In the genomic region with DNA sequence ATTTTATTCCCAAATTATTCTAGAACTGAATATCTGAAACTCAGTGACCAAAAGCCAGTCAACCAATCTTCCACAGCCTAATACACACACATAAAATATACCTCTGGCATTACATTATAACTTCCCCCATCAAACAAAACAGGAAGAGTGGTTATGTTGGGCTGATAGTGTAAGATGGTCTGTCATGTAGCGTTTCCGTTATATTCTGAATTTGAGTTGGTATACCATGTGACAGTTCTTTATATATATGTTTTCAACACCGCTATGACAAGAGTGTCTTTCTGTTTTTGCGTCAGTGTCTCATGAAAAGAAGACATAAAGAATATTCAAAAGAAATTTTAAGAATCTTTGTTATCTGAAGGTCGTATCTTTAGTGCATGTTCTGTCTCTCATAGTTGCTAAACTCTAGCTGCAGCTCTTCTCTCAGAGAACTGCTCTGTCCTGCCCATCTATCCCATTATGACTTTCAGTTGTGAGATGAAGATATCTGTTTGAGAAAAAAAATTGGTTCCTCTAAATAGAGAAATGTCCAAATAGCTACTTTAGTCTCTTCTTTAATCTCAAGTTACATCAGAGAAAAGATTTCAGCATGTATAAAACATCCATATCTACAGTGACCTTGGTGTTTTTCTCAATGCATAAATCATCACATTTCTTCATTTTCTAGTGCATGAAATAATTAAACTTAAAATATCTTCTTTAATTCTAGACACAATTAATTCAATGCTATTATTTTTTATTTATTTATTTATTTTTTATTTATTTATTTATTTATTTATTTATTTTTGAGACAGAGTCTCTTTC, we compare ENCODE assay signal across 9 cellular contexts. TPM values are rescaled to one million over a fixed set of nuclear protein-coding genes. Genes with fewer than 3 reads are reported as not detected.
DNase-seq lines count a peak whose midpoint lies in the region; ATAC-seq and TF ChIP-seq lines count a peak whose summit lies in the region.
"Had no signal": no experiment of that assay in that cellular context is flagged by ENCODE, and none has a peak within 500 bp of the region (broad histone marks: within the 10 kb centered on the region; RNA-seq: fewer than 3 reads in every experiment).

No MANE protein-coding gene starts in this region.

- no peak overlapping the region for H3K27ac ChIP-seq in tibial artery

- ATAC-seq in GM18870 (IDR thresholded peaks at IDR 0.05; ENCODE audit: unreplicated experiment) (peak; percentile 86), HG03108 (IDR thresholded peaks at IDR 0.05; ENCODE audit: unreplicated experiment) (peak; percentile 88)
- ATAC-seq in activated CD8-positive, alpha-beta T cell treated with anti-CD3 and anti-CD28 coated beads for 36 hours: peak; percentile 89

- intact Hi-C loops in activated CD8-positive, alpha-beta T cell treated with anti-CD3 and anti-CD28 coated beads for 36 hours (cut with micrococcal nuclease): no loop called here
- intact Hi-C loops in tibial artery (cut with DNase I; ENCODE audit: low total_unique reads): no loop called here

- peak overlapping the region; percentile 91 for H3K27ac Mint-ChIP-seq in activated CD8-positive, alpha-beta T cell treated with anti-CD3 and anti-CD28 coated beads for 36 hours
- H3K27ac Mint-ChIP-seq in endothelial cell (ENCODE audit: unreplicated experiment) (no peak overlapping the region), osteocyte (ENCODE audit: unreplicated experiment) (no peak overlapping the region)

- no peaks in the 10 kb centered on the region for H3K36me3 ChIP-seq in tibial artery

- H3K4me3 ChIP-seq in tibial artery: no peak overlapping the region

- no peaks in the 10 kb centered on the region for H3K4me1 ChIP-seq in tibial artery

- H3K9me3 ChIP-seq in tibial artery: no peaks in the 10 kb centered on the region

- POLR2A ChIA-PET in activated CD8-positive, alpha-beta T cell treated with anti-CD3 and anti-CD28 coated beads for 36 hours (lab: Charles Lee): interaction anchor here (0.8 to 2.5 kb wide), 4 partner anchors 9 to 121 kb away, joined by 3 to 5 read pairs (median 4); a partner anchor contains a TSS

- no peaks in the 10 kb centered on the region for H3K27me3 ChIP-seq in tibial artery

- H3K27me3 Mint-ChIP-seq in activated CD8-positive, alpha-beta T cell treated with anti-CD3 and anti-CD28 coated beads for 36 hours: no peaks in the 10 kb centered on the region
- H3K27me3 Mint-ChIP-seq in endothelial cell (ENCODE audit: unreplicated experiment) (no peaks in the 10 kb centered on the region), osteocyte (ENCODE audit: unreplicated experiment) (no peaks in the 10 kb centered on the region)

- peaks cover 23% of the 10 kb centered on the region for H3K4me1 Mint-ChIP-seq in activated CD8-positive, alpha-beta T cell treated with anti-CD3 and anti-CD28 coated beads for 36 hours (ENCODE audit: low read depth)
- H3K4me1 Mint-ChIP-seq in endothelial cell (ENCODE audit: unreplicated experiment) (peaks cover 2% of the 10 kb centered on the region), osteocyte (ENCODE audit: unreplicated experiment) (no peaks in the 10 kb centered on the region)

- DNase-seq in AML-193 (lab: John Stamatoyannopoulos, UW): peak; percentile 62 to 70
- no peak for DNase-seq in activated CD8-positive, alpha-beta T cell treated with anti-CD3 and anti-CD28 coated beads for 36 hours
- no peak for DNase-seq in SKM-1 treated with dmso at 0.1 percent for 144 hours (lab: John Stamatoyannopoulos, UW; ENCODE audit: unreplicated experiment)
- no peak for DNase-seq in tibial artery
- DNase-seq in endothelial cell (ENCODE audit: low spot score): no peak
- no peak for DNase-seq in osteocyte (ENCODE audit: extremely low spot score, unreplicated experiment)
- DNase-seq: NCI-H524 treated with DMSO at 0.1 percent for 48 hours had no signal

- H3K9me3 Mint-ChIP-seq in activated CD8-positive, alpha-beta T cell treated with anti-CD3 and anti-CD28 coated beads for 36 hours: no peaks in the 10 kb centered on the region
- H3K9me3 Mint-ChIP-seq in endothelial cell (ENCODE audit: unreplicated experiment) (no peaks in the 10 kb centered on the region), osteocyte (ENCODE audit: unreplicated experiment) (no peaks in the 10 kb centered on the region)

- CTCF ChIA-PET in activated CD8-positive, alpha-beta T cell treated with anti-CD3 and anti-CD28 coated beads for 36 hours (lab: Charles Lee): interaction anchor here (0.6 to 1.1 kb wide), 2 partner anchors 15 to 75 kb away, joined by 3 to 4 read pairs; no protein-coding TSS in a partner anchor

- H3K4me3 Mint-ChIP-seq in activated CD8-positive, alpha-beta T cell treated with anti-CD3 and anti-CD28 coated beads for 36 hours: peak overlapping the region; percentile 59
- H3K4me3 Mint-ChIP-seq in endothelial cell (ENCODE audit: unreplicated experiment): no peak overlapping the region
- no peak overlapping the region for H3K4me3 Mint-ChIP-seq in osteocyte (ENCODE audit: unreplicated experiment)

- no peak for TF ChIP-seq CTCF in activated CD8-positive, alpha-beta T cell treated with anti-CD3 and anti-CD28 coated beads for 36 hours (IDR thresholded peaks at IDR 0.05)
- TF ChIP-seq CTCF in tibial artery (IDR thresholded peaks at IDR 0.05) (no peak), endothelial cell (IDR thresholded peaks at IDR 0.05; ENCODE audit: unreplicated experiment) (no peak), osteocyte (IDR thresholded peaks at IDR 0.05) (no peak)

- H3K36me3 Mint-ChIP-seq in activated CD8-positive, alpha-beta T cell treated with anti-CD3 and anti-CD28 coated beads for 36 hours (ENCODE audit: low read depth): peaks cover 4% of the 10 kb centered on the region
- H3K36me3 Mint-ChIP-seq in endothelial cell (ENCODE audit: low read depth, unreplicated experiment) (peaks cover 3% of the 10 kb centered on the region), osteocyte (ENCODE audit: unreplicated experiment) (no peaks in the 10 kb centered on the region)

RNA-seq across cellular contexts. Expression of a gene that starts 24.1 kb away (rescaled TPM):
- 10 to 100 TPM; 51.7 to 54.4 TPM for total RNA-seq in activated CD8-positive, alpha-beta T cell treated with anti-CD3 and anti-CD28 coated beads for 36 hours
- total RNA-seq in endothelial cell (ENCODE audit: unreplicated experiment) (106 TPM), osteocyte (36.2 and 43.9 TPM in 2 replicates)

Comparison
In these comparisons a context has a peak if more than half of its experiments do, and no peak if none do; other contexts are left out.
1. DNase-seq: peak in AML-193 (2 of 2); none in activated CD8-positive, alpha-beta T cell treated with anti-CD3 and anti-CD28 coated beads for 36 hours (single experiment), SKM-1 treated with dmso at 0.1 percent for 144 hours (single experiment), tibial artery (0 of 2), endothelial cell (single experiment) and osteocyte (single experiment).
2. Peak in every context shown above with its lines, with median percentiles within 50 percentile points of each other: ATAC-seq.